11 cellular contexts compared by ENCODE assay signal in genomic region chr4:184628103-184628502, GRCh38.
"Had no signal": no experiment of that assay in that cellular context is flagged by ENCODE, and none has a peak within 500 bp of the region (broad histone marks: within the 10 kb centered on the region; RNA-seq: fewer than 3 reads in every experiment).

No MANE protein-coding gene starts in this region.

- H3K4me3 Mint-ChIP-seq: activated CD4-positive, alpha-beta memory T cell treated with anti-CD3 and anti-CD28 coated beads, Interleukin-2, amount 10 ng/mL, durations not matched to agents 7 days and 5 days; nephron progenitor cell; stimulated activated naive CD8-positive, alpha-beta T cell treated with anti-CD3 and anti-CD28 coated beads, Interleukin-15, amount 100 ng/mL, for 72 hours had no signal

- H3K4me3 ChIP-seq: smooth muscle cell, testis, upper lobe of left lung had no signal

- H3K27ac Mint-ChIP-seq: activated CD4-positive, alpha-beta memory T cell treated with anti-CD3 and anti-CD28 coated beads, Interleukin-2, amount 10 ng/mL, durations not matched to agents 7 days and 5 days; nephron progenitor cell; stimulated activated naive CD8-positive, alpha-beta T cell treated with anti-CD3 and anti-CD28 coated beads, Interleukin-15, amount 100 ng/mL, for 72 hours had no signal

- H3K27me3 ChIP-seq: testis, upper lobe of left lung had no signal

- H3K27me3 Mint-ChIP-seq: activated CD4-positive, alpha-beta memory T cell treated with anti-CD3 and anti-CD28 coated beads, Interleukin-2, amount 10 ng/mL, durations not matched to agents 7 days and 5 days; progenitor cell of endocrine pancreas; stimulated activated naive CD8-positive, alpha-beta T cell treated with anti-CD3 and anti-CD28 coated beads, Interleukin-15, amount 100 ng/mL, for 72 hours had no signal

- ATAC-seq: esophagus mucosa; right cardiac atrium; stimulated activated naive CD8-positive, alpha-beta T cell treated with anti-CD3 and anti-CD28 coated beads, Interleukin-15, amount 100 ng/mL, for 72 hours had no signal

- DNase-seq: activated CD4-positive, alpha-beta memory T cell treated with anti-CD3 and anti-CD28 coated beads, Interleukin-2, amount 10 ng/mL, durations not matched to agents 7 days and 5 days; foreskin melanocyte; nephron progenitor cell; occipital lobe; right cardiac atrium; stimulated activated naive CD8-positive, alpha-beta T cell treated with anti-CD3 and anti-CD28 coated beads, Interleukin-15, amount 100 ng/mL, for 72 hours; testis had no signal

- H3K27ac ChIP-seq: testis, upper lobe of left lung had no signal

- H3K4me1 ChIP-seq: testis, upper lobe of left lung had no signal

- H3K9me3 ChIP-seq: testis, upper lobe of left lung had no signal

- H3K9me3 Mint-ChIP-seq: activated CD4-positive, alpha-beta memory T cell treated with anti-CD3 and anti-CD28 coated beads, Interleukin-2, amount 10 ng/mL, durations not matched to agents 7 days and 5 days; stimulated activated naive CD8-positive, alpha-beta T cell treated with anti-CD3 and anti-CD28 coated beads, Interleukin-15, amount 100 ng/mL, for 72 hours had no signal
